Comparison of ENCODE assay signal across 7 cellular contexts in genomic region chr1:89842547-89843278, GRCh38. TPM values are rescaled to one million over a fixed set of nuclear protein-coding genes. Genes with fewer than 3 reads are reported as not detected.
A peak's percentile ranks its signal among the peaks of the same experiment; 100 is the strongest.
DNase-seq lines count a peak whose midpoint lies in the region; ATAC-seq, FAIRE-seq and TF ChIP-seq lines count a peak whose summit lies in the region.

No MANE protein-coding gene starts in this region.

- H3K36me3 Mint-ChIP-seq in astrocyte (ENCODE audit: low read depth, unreplicated experiment), result no peaks in the 10 kb centered on the region

- H4K20me1 ChIP-seq in astrocyte (ENCODE audit: insufficient read depth, low read length), result no peaks in the 10 kb centered on the region

- H3K4me3 Mint-ChIP-seq in astrocyte (ENCODE audit: unreplicated experiment), result peak overlapping the region; percentile 58
- peak overlapping the region; percentile 94 to 98 for H3K4me3 Mint-ChIP-seq in stimulated activated naive CD8-positive, alpha-beta T cell treated with anti-CD3 and anti-CD28 coated beads, Interleukin-15, amount 100 ng/mL, for 72 hours

- peak overlapping the region; percentile 98 for H2AFZ ChIP-seq in astrocyte (ENCODE audit: low read depth, low read length)

- H3K27me3 ChIP-seq in HUES48 (ENCODE audit: control insufficient read depth, insufficient read depth, low read length) (no peaks in the 10 kb centered on the region), astrocyte (ENCODE audit: insufficient read depth, low read length) (no peaks in the 10 kb centered on the region)

- FAIRE-seq in astrocyte (lab: Jason Lieb, UNC) (no peak), kidney (lab: Jason Lieb, UNC) (no peak)

- peak; percentile 68 for DNase-seq in GM12865 (ENCODE audit: low read depth)
- peak; percentile 35 for DNase-seq in astrocyte (ENCODE audit: low read depth)
- no peak for DNase-seq in kidney
- no peak for DNase-seq in stimulated activated naive CD8-positive, alpha-beta T cell treated with anti-CD3 and anti-CD28 coated beads, Interleukin-15, amount 100 ng/mL, for 72 hours
- DNase-seq in NCI-H187 treated with DMSO at 0.1 percent for 48 hours (lab: John Stamatoyannopoulos, UW), result no peak

- TF ChIP-seq CTCF in GM12865 (IDR thresholded peaks at IDR 0.05; ENCODE audit: insufficient read depth, low read depth, low read length, missing control alignments) (no peak), astrocyte (IDR thresholded peaks at IDR 0.05; ENCODE audit: insufficient read depth, low read depth, low read length) (no peak), kidney (IDR thresholded peaks at IDR 0.05; ENCODE audit: borderline replicate concordance, extremely low read depth, insufficient read depth) (no peak)

- peak overlapping the region; percentile 2 for H3K27ac ChIP-seq in HUES48 (ENCODE audit: low read depth, low read length)
- H3K27ac ChIP-seq in astrocyte (ENCODE audit: low read depth, low read length), result peak overlapping the region; percentile 83
- peak overlapping the region; percentile 48 to 52 for H3K27ac ChIP-seq in kidney (ENCODE audit: low read depth in 2 of 2, low read length in 2 of 2)

- peaks cover 22% of the 10 kb centered on the region for H3K4me1 ChIP-seq in HUES48 (ENCODE audit: control insufficient read depth, insufficient read depth, low read length)
- peaks cover 15% of the 10 kb centered on the region for H3K4me1 ChIP-seq in astrocyte (ENCODE audit: insufficient read depth, low read length)
- H3K4me1 ChIP-seq in kidney (ENCODE audit: control insufficient read depth in 1 of 2, insufficient read depth in 1 of 2, low read depth in 1 of 2, low read length in 2 of 2), result peaks cover 11 to 25% of the 10 kb centered on the region in 2 donors

- H3K9ac ChIP-seq in HUES48 (ENCODE audit: low read depth, low read length) (no peak overlapping the region), astrocyte (ENCODE audit: low read length) (peak overlapping the region; percentile 92), kidney (ENCODE audit: low read length in 2 of 2) (peak overlapping the region; percentile 37 to 57)

- H3K27me3 Mint-ChIP-seq in astrocyte (ENCODE audit: low read depth, unreplicated experiment), result no peaks in the 10 kb centered on the region
- H3K27me3 Mint-ChIP-seq in stimulated activated naive CD8-positive, alpha-beta T cell treated with anti-CD3 and anti-CD28 coated beads, Interleukin-15, amount 100 ng/mL, for 72 hours, result no peaks in the 10 kb centered on the region

- peak; percentile 50 for ATAC-seq in GM21528 (IDR thresholded peaks at IDR 0.05; ENCODE audit: low FRiP score, unreplicated experiment)
- peak; percentile 50 for ATAC-seq in stimulated activated naive CD8-positive, alpha-beta T cell treated with anti-CD3 and anti-CD28 coated beads, Interleukin-15, amount 100 ng/mL, for 72 hours

- H3K36me3 ChIP-seq in HUES48 (ENCODE audit: control insufficient read depth, insufficient read depth, low read length), result peaks cover 35% of the 10 kb centered on the region
- H3K36me3 ChIP-seq in astrocyte (ENCODE audit: insufficient read depth, low read length), result no peaks in the 10 kb centered on the region
- no peaks in the 10 kb centered on the region for H3K36me3 ChIP-seq in kidney (ENCODE audit: control insufficient read depth in 1 of 2, insufficient read depth in 2 of 2, low read length in 2 of 2)

- H3K4me2 ChIP-seq in astrocyte (ENCODE audit: low read length), result peak overlapping the region; percentile 87

- peaks cover 20% of the 10 kb centered on the region for H3K79me2 ChIP-seq in astrocyte (ENCODE audit: insufficient read depth, low read length)

- H3K4me1 Mint-ChIP-seq in astrocyte (ENCODE audit: low read depth, unreplicated experiment), result peaks cover 7% of the 10 kb centered on the region
- H3K4me1 Mint-ChIP-seq in stimulated activated naive CD8-positive, alpha-beta T cell treated with anti-CD3 and anti-CD28 coated beads, Interleukin-15, amount 100 ng/mL, for 72 hours, result peaks cover 56% of the 10 kb centered on the region

- H3K9me3 Mint-ChIP-seq in astrocyte (ENCODE audit: unreplicated experiment), result no peaks in the 10 kb centered on the region
- H3K9me3 Mint-ChIP-seq in stimulated activated naive CD8-positive, alpha-beta T cell treated with anti-CD3 and anti-CD28 coated beads, Interleukin-15, amount 100 ng/mL, for 72 hours, result no peaks in the 10 kb centered on the region

- H3K4me3 ChIP-seq in GM12865 (ENCODE audit: low read depth, low read length) (peak overlapping the region; percentile 81), HUES48 (ENCODE audit: low read depth, low read length) (peak overlapping the region; percentile 73), astrocyte (ENCODE audit: insufficient read depth, low read depth, low read length) (peak overlapping the region; percentile 88), kidney (ENCODE audit: low read length in 2 of 2) (peak overlapping the region; percentile 59 to 69)

- H3K27ac Mint-ChIP-seq in astrocyte (ENCODE audit: unreplicated experiment), result peak overlapping the region; percentile 63
- peak overlapping the region; percentile 89 to 97 for H3K27ac Mint-ChIP-seq in stimulated activated naive CD8-positive, alpha-beta T cell treated with anti-CD3 and anti-CD28 coated beads, Interleukin-15, amount 100 ng/mL, for 72 hours

- intact Hi-C loops in kidney (cut with DNase I), result no loop called here

- H3K9me3 ChIP-seq in HUES48 (ENCODE audit: control insufficient read depth, insufficient read depth, low read length) (no peaks in the 10 kb centered on the region), astrocyte (ENCODE audit: insufficient read depth, low read depth, low read length) (no peaks in the 10 kb centered on the region), kidney (ENCODE audit: control insufficient read depth in 1 of 2, low read length in 2 of 2) (no peaks in the 10 kb centered on the region)

RNA-seq across cellular contexts. Expression of gene LRRC8D, which starts 21.9 kb away (rescaled TPM):
- 34.1 and 36.9 TPM in 2 replicates for total RNA-seq in astrocyte
- total RNA-seq in kidney, result 36.6 TPM
- 16.3 TPM for polyA plus RNA-seq in kidney (ENCODE audit: insufficient read depth, low read depth, low replicate concordance)

Comparison
In these comparisons a context has a peak if more than half of its experiments do, and no peak if none do; other contexts are left out.
1. DNase-seq: peak in GM12865 (single experiment) and astrocyte (single experiment); none in kidney (single experiment), stimulated activated naive CD8-positive, alpha-beta T cell treated with anti-CD3 and anti-CD28 coated beads, Interleukin-15, amount 100 ng/mL, for 72 hours (0 of 2) and NCI-H187 treated with DMSO at 0.1 percent for 48 hours (single experiment).
2. H3K27ac ChIP-seq: peak in every context shown above with its lines; median percentile 83 in astrocyte; 50 in kidney; 2 in HUES48.
3. Peak in every context shown above with its lines, with median percentiles within 50 percentile points of each other: H3K4me3 ChIP-seq.